Comparison of ENCODE assay signal across 29 cellular contexts in genomic region chr15:57201578-57201977, GRCh38.
"Had no signal": no experiment of that assay in that cellular context is flagged by ENCODE, and none has a peak within 500 bp of the region (broad histone marks: within the 10 kb centered on the region; RNA-seq: fewer than 3 reads in every experiment).

No MANE protein-coding gene starts in this region.

- H3K27me3 ChIP-seq: adrenal gland, body of pancreas, dorsolateral prefrontal cortex, gastroesophageal sphincter, left lung, right atrium auricular region, tibial nerve had no signal

- H3K27ac ChIP-seq: adrenal gland, body of pancreas, gastroesophageal sphincter, left lung, lower lobe of right lung, right atrium auricular region, tibial nerve, WERI-Rb-1 had no signal

- H3K27ac Mint-ChIP-seq: activated CD4-positive, alpha-beta memory T cell treated with anti-CD3 and anti-CD28 coated beads, Interleukin-2, amount 10 ng/mL, durations not matched to agents 7 days and 5 days; activated CD4-positive, alpha-beta T cell treated with anti-CD3 and anti-CD28 coated beads, Interleukin-2, amount 10 ng/mL, durations not matched to agents 7 days and 5 days; activated CD8-positive, alpha-beta memory T cell treated with anti-CD3 and anti-CD28 coated beads, Interleukin-2, amount 10 ng/mL, durations not matched to agents 7 days and 5 days; activated naive CD4-positive, alpha-beta T cell treated with anti-CD3 and anti-CD28 coated beads, Interleukin-2, amount 50 U/mL, for 72 hours; activated T-helper 2 cell treated with anti-CD3 and anti-CD28 coated beads, Interferon-gamma antibody, Interleukin-2, Interleukin-4, amounts not matched to agents 10 μg/mL and 5 μg/mL and 100 μg/mL, durations not matched to agents 14 hours and 24 hours and 36 hours; T-helper 1 cell treated with Interleukin-12 subunit alpha and Interleukin-12 subunit beta and Interleukin-4 antibody, amounts not matched to agents 30 μg/mL and 1 μg/mL, for 36 hours had no signal

- ATAC-seq: activated CD8-positive, alpha-beta memory T cell treated with anti-CD3 and anti-CD28 coated beads, Interleukin-2, amount 10 ng/mL, durations not matched to agents 7 days and 5 days; activated naive CD4-positive, alpha-beta T cell treated with anti-CD3 and anti-CD28 coated beads, Interleukin-2, amount 50 U/mL, for 72 hours; body of pancreas; gastroesophageal sphincter; left lung; lower lobe of right lung had no signal

- H3K36me3 Mint-ChIP-seq: activated CD8-positive, alpha-beta memory T cell treated with anti-CD3 and anti-CD28 coated beads, Interleukin-2, amount 10 ng/mL, durations not matched to agents 7 days and 5 days; activated naive CD4-positive, alpha-beta T cell treated with anti-CD3 and anti-CD28 coated beads, Interleukin-2, amount 50 U/mL, for 72 hours had no signal

- H3K36me3 ChIP-seq: adrenal gland, gastroesophageal sphincter, left lung, lower lobe of right lung, right atrium auricular region, tibial nerve had no signal

- DNase-seq: activated CD4-positive, alpha-beta memory T cell treated with anti-CD3 and anti-CD28 coated beads, Interleukin-2, amount 10 ng/mL, durations not matched to agents 7 days and 5 days; activated CD4-positive, alpha-beta T cell treated with anti-CD3 and anti-CD28 coated beads, Interleukin-2, amount 10 ng/mL, durations not matched to agents 7 days and 5 days; activated CD4-positive, CD25-positive, alpha-beta regulatory T cell treated with anti-CD3 and anti-CD28 coated beads, Interleukin-2, amount 50 U/mL, for 72 hours; activated CD8-positive, alpha-beta memory T cell treated with anti-CD3 and anti-CD28 coated beads, Interleukin-2, amount 10 ng/mL, durations not matched to agents 7 days and 5 days; activated naive CD4-positive, alpha-beta T cell; activated T-cell treated with anti-CD3 and anti-CD28 coated beads, Interleukin-2, amount 50 U/mL, for 48 hours; adrenal gland; aorta; body of pancreas; dorsolateral prefrontal cortex; effector memory CD4-positive, alpha-beta T cell; hypothalamus; kidney glomerular epithelial cell; left lung; lower lobe of right lung; mesendoderm; naive B cell; SK-N-SH; stimulated activated CD4-positive, alpha-beta T cell treated with anti-CD3 and anti-CD28 coated beads, Interleukin-15, amount 100 ng/mL, for 24 hours; stimulated activated naive CD4-positive, alpha-beta T cell; SW 1271; T1000; WERI-Rb-1 had no signal

- H3K9me3 Mint-ChIP-seq: activated CD4-positive, alpha-beta memory T cell treated with anti-CD3 and anti-CD28 coated beads, Interleukin-2, amount 10 ng/mL, durations not matched to agents 7 days and 5 days; activated CD4-positive, alpha-beta T cell treated with anti-CD3 and anti-CD28 coated beads, Interleukin-2, amount 10 ng/mL, durations not matched to agents 7 days and 5 days; activated naive CD4-positive, alpha-beta T cell treated with anti-CD3 and anti-CD28 coated beads, Interleukin-2, amount 50 U/mL, for 72 hours; activated T-helper 2 cell treated with anti-CD3 and anti-CD28 coated beads, Interferon-gamma antibody, Interleukin-2, Interleukin-4, amounts not matched to agents 10 μg/mL and 5 μg/mL and 100 μg/mL, durations not matched to agents 14 hours and 24 hours and 36 hours; naive B cell; T-helper 1 cell treated with Interleukin-12 subunit alpha and Interleukin-12 subunit beta and Interleukin-4 antibody, amounts not matched to agents 30 μg/mL and 1 μg/mL, for 36 hours had no signal

- H3K4me1 Mint-ChIP-seq: activated CD4-positive, alpha-beta memory T cell treated with anti-CD3 and anti-CD28 coated beads, Interleukin-2, amount 10 ng/mL, durations not matched to agents 7 days and 5 days had no signal

- H3K4me3 Mint-ChIP-seq: activated CD4-positive, alpha-beta memory T cell treated with anti-CD3 and anti-CD28 coated beads, Interleukin-2, amount 10 ng/mL, durations not matched to agents 7 days and 5 days; activated CD4-positive, alpha-beta T cell treated with anti-CD3 and anti-CD28 coated beads, Interleukin-2, amount 10 ng/mL, durations not matched to agents 7 days and 5 days; activated CD8-positive, alpha-beta memory T cell treated with anti-CD3 and anti-CD28 coated beads, Interleukin-2, amount 10 ng/mL, durations not matched to agents 7 days and 5 days; naive B cell; T-helper 1 cell treated with Interleukin-12 subunit alpha and Interleukin-12 subunit beta and Interleukin-4 antibody, amounts not matched to agents 30 μg/mL and 1 μg/mL, for 36 hours had no signal

- H3K9me3 ChIP-seq: adrenal gland, body of pancreas, gastroesophageal sphincter, left lung, lower lobe of right lung, right atrium auricular region, SK-N-SH, tibial nerve had no signal

- H3K9ac ChIP-seq: SK-N-SH had no signal

- H3K27me3 Mint-ChIP-seq: activated CD4-positive, alpha-beta memory T cell treated with anti-CD3 and anti-CD28 coated beads, Interleukin-2, amount 10 ng/mL, durations not matched to agents 7 days and 5 days; activated CD4-positive, alpha-beta T cell treated with anti-CD3 and anti-CD28 coated beads, Interleukin-2, amount 10 ng/mL, durations not matched to agents 7 days and 5 days; activated CD8-positive, alpha-beta memory T cell treated with anti-CD3 and anti-CD28 coated beads, Interleukin-2, amount 10 ng/mL, durations not matched to agents 7 days and 5 days; naive B cell had no signal

- H3K4me3 ChIP-seq: adrenal gland, body of pancreas, dorsolateral prefrontal cortex, gastroesophageal sphincter, left lung, lower lobe of right lung, right atrium auricular region, tibial nerve had no signal
